ENCODE assay signal across 4 cellular contexts in genomic region chr7:98748090-98748489, GRCh38.
TF ChIP-seq lines count a peak whose summit lies in the region.

No MANE protein-coding gene starts in this region.

TF ChIP-seq in HepG2, 621 proteins besides CTCF, POLR2A, EP300 and RAD21:
- TF ChIP-seq ZNF792 (CRISPR knock-in tag; IDR thresholded peaks at IDR 0.05), result no peak
- 0 out of 2 replicates have a peak, but pooled peaks have one; percentile 38 for TF ChIP-seq TRIM22 (IDR thresholded peaks at IDR 0.05)
- TF ChIP-seq PHB2 (IDR thresholded peaks at IDR 0.05; ENCODE audit: partially characterized antibody), result peak; percentile 28
- TF ChIP-seq GRHL1 (CRISPR knock-in tag; conservative IDR thresholded peaks at IDR 0.05), result no peak
- 0 out of 2 replicates have a peak, but pooled peaks have one; percentile 19 for TF ChIP-seq FOXP1 (IDR thresholded peaks at IDR 0.05)
- no peak for TF ChIP-seq FOXP1 (CRISPR knock-in tag; IDR thresholded peaks at IDR 0.05)

TF ChIP-seq in HEK293, 187 proteins besides CTCF, POLR2A, EP300 and RAD21 (continues in another document):
- TF ChIP-seq ZNF266 (tag by site-specific recombination; IDR thresholded peaks at IDR 0.05; ENCODE audit: low read depth) (0 out of 2 replicates have a peak, but pooled peaks have one; percentile 10), ZNF596 (tag by site-specific recombination; IDR thresholded peaks at IDR 0.05) (no peak), ZNF426 (tag by site-specific recombination; IDR thresholded peaks at IDR 0.05) (no peak), GLIS1 (tag by site-specific recombination; IDR thresholded peaks at IDR 0.05) (no peak), ZNF791 (tag by site-specific recombination; IDR thresholded peaks at IDR 0.05) (0 out of 2 replicates have a peak, but pooled peaks have one; percentile 11), ZNF169 (tag by site-specific recombination; IDR thresholded peaks at IDR 0.05) (no peak), TSHZ1 (tag by site-specific recombination; IDR thresholded peaks at IDR 0.05; ENCODE audit: borderline replicate concordance) (no peak), GFI1B (tag by site-specific recombination; IDR thresholded peaks at IDR 0.05) (no peak), ZSCAN18 (tag by site-specific recombination; IDR thresholded peaks at IDR 0.05) (no peak), OVOL3 (tag by site-specific recombination; IDR thresholded peaks at IDR 0.05) (no peak), PRDM1 (tag by site-specific recombination; IDR thresholded peaks at IDR 0.05) (peak; percentile 94), BCL11B (tag by site-specific recombination; IDR thresholded peaks at IDR 0.05; ENCODE audit: low read depth) (no peak), ZNF366 (tag by site-specific recombination; conservative IDR thresholded peaks at IDR 0.05) (peak; percentile 94), ZNF624 (tag by site-specific recombination; IDR thresholded peaks at IDR 0.05) (no peak), ZNF23 (tag by site-specific recombination; IDR thresholded peaks at IDR 0.05; ENCODE audit: borderline replicate concordance) (no peak)

TF ChIP-seq in IMR-90, 13 proteins besides CTCF, POLR2A, EP300 and RAD21:
- TF ChIP-seq SMC3 (IDR thresholded peaks at IDR 0.05; ENCODE audit: low read depth, low read length) (no peak), MAFK (IDR thresholded peaks at IDR 0.05; ENCODE audit: low read depth, low read length) (no peak), BHLHE40 (IDR thresholded peaks at IDR 0.05; ENCODE audit: low read depth, low read length) (no peak), CEBPB (IDR thresholded peaks at IDR 0.05; ENCODE audit: low read depth, low read length) (no peak), FOS (IDR thresholded peaks at IDR 0.05; ENCODE audit: low read depth, low read length) (no peak), MAZ (IDR thresholded peaks at IDR 0.05; ENCODE audit: borderline replicate concordance, low read depth, low read length) (no peak), RCOR1 (IDR thresholded peaks at IDR 0.05; ENCODE audit: insufficient replicate concordance, low read length) (no peak), ELK1 (IDR thresholded peaks at IDR 0.05; ENCODE audit: borderline replicate concordance, low read depth, low read length) (no peak)

TF ChIP-seq in K562, 482 proteins besides CTCF, POLR2A, EP300 and RAD21:
- peak; percentile 79 for TF ChIP-seq ZNF512 (tag; IDR thresholded peaks at IDR 0.05)
- no peak for TF ChIP-seq ZNF507 (tag; conservative IDR thresholded peaks at IDR 0.05)
- 0 out of 2 replicates have a peak, but pooled peaks have one; percentile 31 for TF ChIP-seq THRB (CRISPR knock-in tag; conservative IDR thresholded peaks at IDR 0.05)
